In the genomic region with DNA sequence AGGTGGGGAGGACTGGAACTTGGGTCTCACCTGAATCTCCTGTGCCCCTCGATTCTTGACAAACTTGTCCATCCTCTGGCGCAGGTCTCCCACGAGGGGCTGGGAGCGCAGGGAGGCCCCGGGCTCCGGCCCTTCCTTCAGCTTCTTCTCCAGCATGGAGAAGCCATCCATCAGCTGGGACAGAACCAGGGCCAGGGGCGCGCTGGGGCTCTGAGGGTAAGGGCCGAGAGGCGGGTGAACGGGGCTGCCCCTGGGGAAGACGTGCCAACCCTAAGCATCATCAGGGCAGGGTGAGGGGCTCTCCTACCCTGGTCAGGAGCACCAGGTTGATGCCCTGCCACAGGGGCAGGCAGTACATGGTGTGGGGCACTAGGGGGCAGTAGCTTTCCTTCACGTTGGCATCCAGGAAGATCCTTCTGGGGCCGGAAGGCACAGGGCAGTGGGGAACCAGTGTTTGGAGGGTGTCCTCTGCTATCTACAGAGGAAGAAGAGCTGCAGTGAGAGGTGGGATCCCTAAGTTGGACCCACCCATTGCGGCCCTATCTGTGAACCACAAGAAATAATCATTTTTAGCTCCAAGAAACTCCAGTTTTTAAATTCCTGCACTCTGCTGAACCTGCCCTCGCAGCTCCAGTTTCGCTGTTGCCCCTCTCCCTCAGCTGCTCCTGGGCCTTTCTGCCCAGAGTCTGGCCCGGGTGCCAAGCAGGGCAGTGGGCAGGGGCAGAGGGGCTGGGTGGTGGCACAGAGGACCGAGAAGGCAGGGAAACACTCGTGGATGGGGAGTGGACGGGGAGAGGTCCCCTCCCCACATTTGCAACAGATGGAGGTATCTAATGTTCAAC, we compare ENCODE assay signal across 8 cellular contexts. TPM values are rescaled to one million over a fixed set of nuclear protein-coding genes. Genes with fewer than 3 reads are reported as not detected.
DNase-seq lines count a peak whose midpoint lies in the region; ATAC-seq and TF ChIP-seq lines count a peak whose summit lies in the region.

No MANE protein-coding gene starts in this region.

- H3K9ac ChIP-seq in OCI-LY3 (ENCODE audit: low read length), result no peak overlapping the region

- peaks cover 7% of the 10 kb centered on the region for H3K4me1 ChIP-seq in OCI-LY3 (ENCODE audit: low read length)
- peaks cover 12% of the 10 kb centered on the region for H3K4me1 ChIP-seq in left ventricle myocardium inferior

- H3K79me2 ChIP-seq in OCI-LY3 (ENCODE audit: low read length), result no peaks in the 10 kb centered on the region

- H3K36me3 ChIP-seq in OCI-LY3 (replicated peaks; ENCODE audit: low read depth, low read length) (peaks cover under 1% of the 10 kb centered on the region), left ventricle myocardium inferior (peaks cover 69% of the 10 kb centered on the region)

- no peak overlapping the region for H3K4me3 ChIP-seq in OCI-LY3 (ENCODE audit: low read length)
- H3K4me3 ChIP-seq in left ventricle myocardium inferior, result no peak overlapping the region

- intact Hi-C loops in left ventricle myocardium inferior (cut with micrococcal nuclease), result no loop called here

- TF ChIP-seq CTCF in OCI-LY3 (IDR thresholded peaks at IDR 0.05; ENCODE audit: low read depth, low read length) (peak; percentile 54), left ventricle myocardium inferior (IDR thresholded peaks at IDR 0.05; ENCODE audit: borderline replicate concordance) (peak; percentile 82)

- no peak overlapping the region for H3K4me2 ChIP-seq in OCI-LY3 (ENCODE audit: low read length)

- no peak overlapping the region for H3K27ac ChIP-seq in OCI-LY3 (ENCODE audit: low read length)
- no peak overlapping the region for H3K27ac ChIP-seq in left ventricle myocardium inferior (replicated peaks)

- H3K27me3 ChIP-seq in OCI-LY3 (ENCODE audit: low read depth, low read length), result no peaks in the 10 kb centered on the region
- no peaks in the 10 kb centered on the region for H3K27me3 ChIP-seq in left ventricle myocardium inferior (ENCODE audit: low read depth)

- ATAC-seq in HG02623 (IDR thresholded peaks at IDR 0.05; ENCODE audit: unreplicated experiment), result peak; percentile 63

- no peaks in the 10 kb centered on the region for H4K20me1 ChIP-seq in OCI-LY3 (ENCODE audit: insufficient read depth, low read length)

- H2AFZ ChIP-seq in OCI-LY3 (ENCODE audit: low read depth, low read length), result no peak overlapping the region

- H3K9me3 ChIP-seq in OCI-LY3 (ENCODE audit: insufficient read depth, low read length) (no peaks in the 10 kb centered on the region), left ventricle myocardium inferior (replicated peaks) (no peaks in the 10 kb centered on the region)

- DNase-seq in SHP77 (lab: John Stamatoyannopoulos, UW), result peak; percentile 35 to 44
- no peak for DNase-seq in SHP77 treated with DMSO at 0.1 percent for 48 hours (lab: John Stamatoyannopoulos, UW)
- DNase-seq in activated naive CD4-positive, alpha-beta T cell treated with Interleukin-2 at 50 U/mL for 16 hours, result peak; percentile 43
- peak; percentile 40 for DNase-seq in left ventricle myocardium inferior
- peak; percentile 50 for DNase-seq in stimulated activated CD4-positive, alpha-beta T cell treated with anti-CD3 and anti-CD28 coated beads, Interleukin-1b, Interleukin-23, amount 100 ng/mL, for 48 hours
- DNase-seq in cerebellar nuclear complex (lab: John Stamatoyannopoulos, UW), result no peak

RNA-seq across cellular contexts. Expression of a gene that starts 10.8 kb away (rescaled TPM):
- 10.4 TPM for total RNA-seq in left ventricle myocardium inferior

RNA-seq across cellular contexts. Expression of a gene that starts 21.0 kb away (rescaled TPM):
- total RNA-seq in left ventricle myocardium inferior, result 31.9 TPM

Comparison
In these comparisons a context has a peak if more than half of its experiments do, and no peak if none do; other contexts are left out.
1. DNase-seq: peak in SHP77 (2 of 2), activated naive CD4-positive, alpha-beta T cell treated with Interleukin-2 at 50 U/mL for 16 hours (single experiment), left ventricle myocardium inferior (single experiment) and stimulated activated CD4-positive, alpha-beta T cell treated with anti-CD3 and anti-CD28 coated beads, Interleukin-1b, Interleukin-23, amount 100 ng/mL, for 48 hours (single experiment); none in SHP77 treated with DMSO at 0.1 percent for 48 hours (single experiment) and cerebellar nuclear complex (0 of 2).